ENCODE assay signal across 8 cellular contexts in the genomic region with DNA sequence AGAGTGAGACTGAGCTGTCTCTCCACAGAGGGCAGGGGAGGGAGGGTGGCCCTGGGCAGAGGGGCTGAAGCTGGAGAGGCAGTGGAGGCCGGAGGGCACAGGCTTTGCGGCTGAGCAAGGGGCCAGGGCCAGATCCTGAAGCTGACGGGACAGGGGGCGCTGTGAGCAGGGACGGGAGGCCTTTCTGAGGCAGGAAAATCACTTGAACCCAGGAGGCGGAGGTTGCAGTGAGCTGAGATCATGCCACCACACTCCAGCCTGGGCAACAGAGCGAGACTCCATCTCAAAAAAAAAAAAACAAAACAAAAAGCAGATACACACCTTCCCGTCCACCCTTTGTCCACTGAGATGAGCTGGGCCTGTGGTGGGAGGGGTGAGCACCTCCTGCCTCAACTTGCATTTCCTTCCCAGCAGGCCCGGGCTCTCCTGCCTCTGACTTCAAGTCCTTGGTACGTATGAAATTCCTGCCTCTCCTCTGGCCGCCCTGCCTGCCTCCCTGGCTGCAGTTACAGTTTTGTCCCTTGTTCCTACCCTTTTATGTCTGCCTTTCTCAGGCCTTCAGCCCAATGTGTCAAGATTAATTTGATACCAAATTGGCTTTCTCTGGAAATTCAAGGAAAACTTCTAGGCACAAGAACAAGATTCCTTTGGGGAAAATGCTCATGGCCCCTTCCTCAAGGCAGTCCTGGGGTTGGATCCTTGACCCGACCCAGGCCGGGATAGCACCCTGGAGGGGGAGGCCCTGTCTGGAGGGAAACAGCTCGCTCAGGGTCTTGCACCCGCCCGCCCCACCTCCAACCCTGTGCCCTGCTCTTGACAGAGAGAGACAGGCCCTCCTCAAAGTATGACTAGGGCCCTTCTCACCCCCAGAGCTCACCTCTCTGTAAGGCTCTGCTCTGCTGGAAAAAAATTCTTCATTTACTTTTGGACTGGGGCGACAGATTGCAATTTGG. TPM values are rescaled to one million over a fixed set of nuclear protein-coding genes. Genes with fewer than 3 reads are reported as not detected.
DNase-seq lines count a peak whose midpoint lies in the region; ATAC-seq and TF ChIP-seq lines count a peak whose summit lies in the region.

No MANE protein-coding gene starts in this region.

- peaks cover 33% of the 10 kb centered on the region for H3K4me1 ChIP-seq in SJSA1 (replicated peaks)

- peak overlapping the region; percentile 97 for H3K27ac ChIP-seq in SJSA1

- DNase-seq in Daoy (ENCODE audit: low read depth) (peak; percentile 63), SJSA1 (ENCODE audit: low read depth in 1 of 2, low spot score in 2 of 2) (peak; percentile 84 to 88), fibroblast of villous mesenchyme (ENCODE audit: low read depth) (peak; percentile 71), posterior vena cava (ENCODE audit: low spot score) (peak; percentile 87), HUDEP-2 (lab: John Stamatoyannopoulos, UW; ENCODE audit: unreplicated experiment in 76 of 76) (no peak), NOMO-1 treated with dmso at 0.1 percent for 144 hours (lab: John Stamatoyannopoulos, UW; ENCODE audit: unreplicated experiment) (no peak)
- no peak for DNase-seq in effector CD4-positive, alpha-beta T cell

- peak; percentile 10 for TF ChIP-seq CTCF in fibroblast of villous mesenchyme (IDR thresholded peaks at IDR 0.05; ENCODE audit: insufficient read depth, low read depth, low read length)

- ATAC-seq in HG03159 (IDR thresholded peaks at IDR 0.05; ENCODE audit: unreplicated experiment) = no peak

- intact Hi-C loops in posterior vena cava (cut with DNase I) = loop anchor here in 1 of 2 donors (10.0 kb wide), 1 partner anchor 53 kb away; a partner anchor contains a TSS

- no peaks in the 10 kb centered on the region for H3K9me3 ChIP-seq in SJSA1 (replicated peaks)

- no peaks in the 10 kb centered on the region for H3K36me3 ChIP-seq in SJSA1

- no peaks in the 10 kb centered on the region for H3K27me3 ChIP-seq in SJSA1 (replicated peaks)

- H3K4me3 ChIP-seq in SJSA1 = no peak overlapping the region
- no peak overlapping the region for H3K4me3 ChIP-seq in fibroblast of villous mesenchyme (ENCODE audit: low read depth, low read length)

RNA-seq across cellular contexts. Expression of a gene that starts 11.2 kb away (rescaled TPM):
- 0.33 TPM in 1 of 2 replicates, not detected in the other for total RNA-seq in Daoy (2014; rRNA removed; shearing (Covaris generic))
- 0.42 TPM in 1 of 2 replicates, not detected in the other for total RNA-seq in SJSA1 (2014; rRNA removed; shearing (Covaris generic))
- total RNA-seq in fibroblast of villous mesenchyme (2.9 and 8.6 TPM in 2 replicates), posterior vena cava (10 to 100 TPM; 79.6 to 99.6 TPM)

RNA-seq across cellular contexts. Expression of a gene that starts 22.5 kb away (rescaled TPM):
- total RNA-seq in Daoy (2014; rRNA removed; shearing (Covaris generic)) = not detected in 2 replicates
- not detected in 2 replicates for total RNA-seq in SJSA1 (2014; rRNA removed; shearing (Covaris generic))
- total RNA-seq in fibroblast of villous mesenchyme = 0.64 and 1.3 TPM in 2 replicates
- total RNA-seq in posterior vena cava = not detected

RNA-seq across cellular contexts. Expression of a gene that starts 30.1 kb away (rescaled TPM):
- total RNA-seq in Daoy (2014; rRNA removed; shearing (Covaris generic)) = 13.8 and 15.4 TPM in 2 replicates
- total RNA-seq in SJSA1 (2014; rRNA removed; shearing (Covaris generic)) = 22.7 and 43.4 TPM in 2 replicates
- total RNA-seq in fibroblast of villous mesenchyme (20.3 and 24.5 TPM in 2 replicates), posterior vena cava (10 to 100 TPM; 51.9 to 78.0 TPM)

RNA-seq across cellular contexts. Expression of a gene that starts 41.4 kb away (rescaled TPM):
- 210 and 235 TPM in 2 replicates for total RNA-seq in Daoy (2014; rRNA removed; shearing (Covaris generic))
- total RNA-seq in SJSA1 (2014; rRNA removed; shearing (Covaris generic)) = 183 and 225 TPM in 2 replicates
- total RNA-seq in fibroblast of villous mesenchyme (218 and 272 TPM in 2 replicates), posterior vena cava (100 to 1,000 TPM; 210 to 267 TPM)

RNA-seq across cellular contexts. Expression of a gene that starts 50.8 kb away (rescaled TPM):
- total RNA-seq in Daoy (2014; rRNA removed; shearing (Covaris generic)) = 17.8 and 21.8 TPM in 2 replicates
- total RNA-seq in SJSA1 (2014; rRNA removed; shearing (Covaris generic)) = 8.7 and 13.3 TPM in 2 replicates
- total RNA-seq in fibroblast of villous mesenchyme (17.3 and 18.4 TPM in 2 replicates), posterior vena cava (10 to 100 TPM; 10.7 to 16.0 TPM)

Comparison
In these comparisons a context has a peak if more than half of its experiments do, and no peak if none do; other contexts are left out.
1. DNase-seq: peak in Daoy (single experiment), SJSA1 (2 of 2), fibroblast of villous mesenchyme (single experiment) and posterior vena cava (single experiment); none in effector CD4-positive, alpha-beta T cell (single experiment), HUDEP-2 (0 of 76) and NOMO-1 treated with dmso at 0.1 percent for 144 hours (single experiment).